1 cellular context compared by ENCODE assay signal in the genomic region with DNA sequence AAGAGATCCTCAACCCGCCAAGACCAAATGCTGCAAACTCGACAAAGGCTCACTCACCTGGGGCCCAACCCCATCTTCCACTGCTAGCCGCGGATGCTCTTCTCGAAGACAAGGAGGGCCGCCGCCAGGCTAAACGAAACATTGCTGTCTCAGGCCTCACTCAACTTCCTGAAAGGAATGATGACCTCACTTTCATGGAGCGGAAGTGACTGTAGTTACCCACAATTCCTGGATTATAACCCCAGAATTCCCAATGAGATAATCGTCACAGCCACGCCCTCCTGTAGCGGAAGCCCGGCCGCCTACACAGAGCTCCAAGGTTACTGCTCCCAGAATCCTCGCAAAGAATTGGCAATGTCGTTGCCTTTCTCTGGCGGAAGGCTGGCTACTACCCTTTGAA.
A peak's percentile ranks its signal among the peaks of the same experiment; 100 is the strongest.
TF ChIP-seq lines count a peak whose summit lies in the region.

No MANE protein-coding gene starts in this region.

TF ChIP-seq in K562, 482 proteins besides CTCF, POLR2A, EP300 and RAD21:
- TF ChIP-seq CXXC5 (CRISPR knock-in tag; IDR thresholded peaks at IDR 0.05) = 0 out of 2 replicates have a peak, but pooled peaks have one; percentile 22
- peak; percentile 70 for TF ChIP-seq GABPA (tag; conservative IDR thresholded peaks at IDR 0.05; ENCODE audit: low read depth)
- TF ChIP-seq, protein P1, sequence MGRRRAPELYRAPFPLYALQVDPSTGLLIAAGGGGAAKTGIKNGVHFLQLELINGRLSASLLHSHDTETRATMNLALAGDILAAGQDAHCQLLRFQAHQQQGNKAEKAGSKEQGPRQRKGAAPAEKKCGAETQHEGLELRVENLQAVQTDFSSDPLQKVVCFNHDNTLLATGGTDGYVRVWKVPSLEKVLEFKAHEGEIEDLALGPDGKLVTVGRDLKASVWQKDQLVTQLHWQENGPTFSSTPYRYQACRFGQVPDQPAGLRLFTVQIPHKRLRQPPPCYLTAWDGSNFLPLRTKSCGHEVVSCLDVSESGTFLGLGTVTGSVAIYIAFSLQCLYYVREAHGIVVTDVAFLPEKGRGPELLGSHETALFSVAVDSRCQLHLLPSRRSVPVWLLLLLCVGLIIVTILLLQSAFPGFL (CRISPR knock-in tag; IDR thresholded peaks at IDR 0.05) = no peak
- TF ChIP-seq CREM (IDR thresholded peaks at IDR 0.05; ENCODE audit: low read depth) = 0 out of 2 replicates have a peak, but pooled peaks have one; percentile 21
- peak; percentile 36; the same call in 1 of the 2 replicates for TF ChIP-seq ETV1 (tag; conservative IDR thresholded peaks at IDR 0.05; ENCODE audit: low read depth)
- peak; percentile 66 for TF ChIP-seq ELF1 (tag; IDR thresholded peaks at IDR 0.05)
- TF ChIP-seq MYC (IDR thresholded peaks at IDR 0.05; ENCODE audit: low read depth, low read length) = no peak
- no peak for TF ChIP-seq MYC (CRISPR knock-in tag; IDR thresholded peaks at IDR 0.05; ENCODE audit: borderline replicate concordance, low read depth)
- no peak for TF ChIP-seq JUND (IDR thresholded peaks at IDR 0.05; ENCODE audit: borderline replicate concordance, low read depth, low read length)
- peak; percentile 60; the same call in 2 of the 3 replicates for TF ChIP-seq JUND (tag; IDR thresholded peaks at IDR 0.05; ENCODE audit: borderline replicate concordance, low read depth, low read length)
- no peak for TF ChIP-seq ATF1 (CRISPR knock-in tag; IDR thresholded peaks at IDR 0.05)
- TF ChIP-seq ATF1 (tag; IDR thresholded peaks at IDR 0.05) = peak; percentile 30; the same call in 1 of the 2 replicates
